14 cellular contexts compared by ENCODE assay signal in genomic region chr15:81419304-81419943, GRCh38. TPM values are rescaled to one million over a fixed set of nuclear protein-coding genes. Genes with fewer than 3 reads are reported as not detected.
DNase-seq lines count a peak whose midpoint lies in the region; ATAC-seq and TF ChIP-seq lines count a peak whose summit lies in the region.
"Had no signal": no experiment of that assay in that cellular context is flagged by ENCODE, and none has a peak within 500 bp of the region (broad histone marks: within the 10 kb centered on the region; RNA-seq: fewer than 3 reads in every experiment).

No MANE protein-coding gene starts in this region.

- H3K9me2 ChIP-seq in GM23248 (ENCODE audit: insufficient read depth), result no peaks in the 10 kb centered on the region

- no peak for TF ChIP-seq CTCF in foreskin fibroblast (IDR thresholded peaks at IDR 0.05; ENCODE audit: low read depth, low read length)

- no peaks in the 10 kb centered on the region for H3K4me1 ChIP-seq in GM23248 (ENCODE audit: insufficient read depth)
- H3K4me1 ChIP-seq: right lobe of liver had no signal

- no peaks in the 10 kb centered on the region for H3K36me3 ChIP-seq in GM23248 (ENCODE audit: low read depth)
- H3K36me3 ChIP-seq: right lobe of liver had no signal

- in situ Hi-C loops in GM23248 (cut with MboI), result no loop called here
- in situ Hi-C loops in G401 (cut with HindIII; ENCODE audit: low sequenced_read_pairs), result no loop called here

- DNase-seq in HT1080 (ENCODE audit: low read depth) (peak; percentile 74), RPMI7951 (ENCODE audit: low read depth) (peak; percentile 29), foreskin fibroblast (peak; percentile 62 to 75), renal cortical epithelial cell (ENCODE audit: low read depth) (peak; percentile 9), GM23248 (no peak), hepatic stellate cell (ENCODE audit: low spot score) (no peak), G401 (ENCODE audit: low spot score) (no peak)
- DNase-seq: activated T-cell treated with anti-CD3 and anti-CD28 coated beads, Interleukin-2, amount 50 U/mL, for 48 hours; NCI-H2029; right lobe of liver had no signal

- ATAC-seq in HG03442 (IDR thresholded peaks at IDR 0.05; ENCODE audit: unreplicated experiment), result no peak
- ATAC-seq: GM12878, right lobe of liver, Right ventricle myocardium inferior had no signal

- WGBS in GM23248 (ENCODE audit: low coverage in 1 of 2, low lambda C conversion rate in 2 of 2, missing lambda C conversion rate in 2 of 2), 2 experiments, result 56 to 59% methylated on average over 9 of the region's 9 CpGs

- no peaks in the 10 kb centered on the region for H3K9me3 ChIP-seq in GM23248 (ENCODE audit: low read depth)
- H3K9me3 ChIP-seq: right lobe of liver had no signal

- H3K27me3 ChIP-seq in GM23248 (replicated peaks; ENCODE audit: insufficient read depth), result no peaks in the 10 kb centered on the region; the same call in 1 of the 2 replicates
- H3K27me3 ChIP-seq: right lobe of liver had no signal

- H3K79me2 ChIP-seq in GM23248 (ENCODE audit: insufficient read depth), result no peaks in the 10 kb centered on the region

- H3K4me2 ChIP-seq in GM23248 (ENCODE audit: unreplicated experiment), result no peak overlapping the region

- H2AFZ ChIP-seq in GM23248, result no peak overlapping the region

- no peak overlapping the region for H3K4me3 ChIP-seq in foreskin fibroblast (ENCODE audit: low read depth in 1 of 2, low read length in 2 of 2)
- H3K4me3 ChIP-seq in GM23248, result no peak overlapping the region
- H3K4me3 ChIP-seq: GM12878, right lobe of liver had no signal

- no peaks in the 10 kb centered on the region for H3F3A ChIP-seq in GM23248 (ENCODE audit: insufficient read depth)

- H3K9ac ChIP-seq in GM23248, result no peak overlapping the region

- no peaks in the 10 kb centered on the region for H4K20me1 ChIP-seq in GM23248 (ENCODE audit: insufficient read depth)

- no peak overlapping the region for H3K27ac ChIP-seq in GM23248
- H3K27ac ChIP-seq: right lobe of liver had no signal

RNA-seq across cellular contexts. Expression of gene TMC3, which starts 45.4 kb away (rescaled TPM):
- total RNA-seq in HT1080 (2014; rRNA removed; shearing (Covaris generic)), result not detected in 2 replicates
- polyA plus RNA-seq in HT1080 (2015; cell fraction: cytosol; rRNA removed), result not detected in 2 replicates
- polyA plus RNA-seq in HT1080 (2015; cell fraction: nucleus; rRNA removed), result not detected in 2 replicates
- not detected in 2 replicates for total RNA-seq in RPMI7951 (2014; rRNA removed; shearing (Covaris generic))
- not detected in 2 replicates for total RNA-seq in renal cortical epithelial cell
- total RNA-seq in GM23248 (2014; rRNA removed; shearing (Covaris generic)), result not detected in 2 replicates
- polyA plus RNA-seq in GM23248 (2016; fragmentation: Nextera tagmentation; extraction: Ambion mirVana), result not detected in 2 replicates
- total RNA-seq in G401 (2014; rRNA removed; shearing (Covaris generic)), result not detected in 2 replicates
- total RNA-seq: fibroblast of villous mesenchyme, GM12878, Right ventricle myocardium inferior had no signal

Comparison
In these comparisons a context has a peak if more than half of its experiments do, and no peak if none do; other contexts are left out.
1. DNase-seq: peak in HT1080 (single experiment), RPMI7951 (single experiment), foreskin fibroblast (2 of 2) and renal cortical epithelial cell (single experiment); none in GM23248 (single experiment), hepatic stellate cell (single experiment) and G401 (single experiment).